15 cellular contexts compared by ENCODE assay signal in the genomic region with DNA sequence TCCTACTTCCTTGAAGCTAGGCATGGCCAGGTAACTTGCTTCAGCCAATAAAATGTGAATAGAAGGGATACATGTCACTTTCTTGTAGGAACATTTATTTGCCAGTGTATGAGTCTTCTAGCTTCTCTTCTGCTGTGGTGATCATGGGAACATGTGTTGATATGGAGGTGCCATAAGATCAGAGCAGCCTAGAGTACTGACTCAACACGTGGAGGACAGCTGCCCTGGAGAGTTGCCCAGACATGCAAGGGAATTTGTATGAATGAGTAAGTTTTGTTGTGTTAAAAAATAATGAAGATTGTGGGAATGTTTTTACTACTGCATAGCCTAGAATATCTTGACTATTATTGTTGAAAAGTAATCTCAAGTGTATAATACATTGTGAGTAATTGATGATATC.
DNase-seq lines count a peak whose midpoint lies in the region; ATAC-seq and TF ChIP-seq lines count a peak whose summit lies in the region.
"Had no signal": no experiment of that assay in that cellular context is flagged by ENCODE, and none has a peak within 500 bp of the region (broad histone marks: within the 10 kb centered on the region; RNA-seq: fewer than 3 reads in every experiment).

No MANE protein-coding gene starts in this region.

- no peak for TF ChIP-seq CTCF in AG09319 (IDR thresholded peaks at IDR 0.05; ENCODE audit: low read depth, low read length)

- ATAC-seq in HG03045 (IDR thresholded peaks at IDR 0.05; ENCODE audit: unreplicated experiment): no peak
- ATAC-seq in GM18873 (IDR thresholded peaks at IDR 0.05; ENCODE audit: low FRiP score, unreplicated experiment): no peak
- ATAC-seq: activated CD8-positive, alpha-beta T cell treated with anti-CD3 and anti-CD28 coated beads, Interleukin-2, amount 10 ng/mL, durations not matched to agents 7 days and 5 days; GM12878 had no signal

- peak; percentile 83 for DNase-seq in AG09319 (ENCODE audit: extremely low read depth, low read depth)
- DNase-seq in NCI-H446 treated with DMSO at 0.1 percent for 48 hours (lab: John Stamatoyannopoulos, UW): peak; percentile 37
- peak; percentile 82 for DNase-seq in epithelial cell of prostate (ENCODE audit: low read depth, low spot score)
- DNase-seq in kidney glomerular epithelial cell (lab: John Stamatoyannopoulos, UW): peak; percentile 10
- no peak for DNase-seq in NCI-H187 (lab: John Stamatoyannopoulos, UW)
- no peak for DNase-seq in GM19240 (ENCODE audit: insufficient read length, low spot score)
- DNase-seq: activated CD8-positive, alpha-beta T cell treated with anti-CD3 and anti-CD28 coated beads, Interleukin-2, amount 10 ng/mL, durations not matched to agents 7 days and 5 days; DMS79; KBM-7; NCI-H187 treated with DMSO at 0.1 percent for 48 hours had no signal

- peak overlapping the region; percentile 8 for H3K27ac ChIP-seq in epithelial cell of prostate
- H3K27ac ChIP-seq: parathyroid adenoma, SJSA1 had no signal

Comparison
In these comparisons a context has a peak if more than half of its experiments do, and no peak if none do; other contexts are left out.
1. DNase-seq: peak in AG09319 (single experiment), NCI-H446 treated with DMSO at 0.1 percent for 48 hours (single experiment), epithelial cell of prostate (single experiment) and kidney glomerular epithelial cell (single experiment); none in NCI-H187 (0 of 2) and GM19240 (single experiment).